In genomic region chr1:165605246-165605645, GRCh38 we compare ENCODE assay signal across 7 cellular contexts.
"Had no signal": no experiment of that assay in that cellular context is flagged by ENCODE, and none has a peak within 500 bp of the region (broad histone marks: within the 10 kb centered on the region; RNA-seq: fewer than 3 reads in every experiment).

No MANE protein-coding gene starts in this region.

- DNase-seq: GM23248, GOT3, H7, HFFc6 had no signal

- H3K27ac ChIP-seq: GM23248, HL-60 had no signal

- ATAC-seq: HCT116, HepG2 had no signal
